13 cellular contexts compared by ENCODE assay signal in the genomic region with DNA sequence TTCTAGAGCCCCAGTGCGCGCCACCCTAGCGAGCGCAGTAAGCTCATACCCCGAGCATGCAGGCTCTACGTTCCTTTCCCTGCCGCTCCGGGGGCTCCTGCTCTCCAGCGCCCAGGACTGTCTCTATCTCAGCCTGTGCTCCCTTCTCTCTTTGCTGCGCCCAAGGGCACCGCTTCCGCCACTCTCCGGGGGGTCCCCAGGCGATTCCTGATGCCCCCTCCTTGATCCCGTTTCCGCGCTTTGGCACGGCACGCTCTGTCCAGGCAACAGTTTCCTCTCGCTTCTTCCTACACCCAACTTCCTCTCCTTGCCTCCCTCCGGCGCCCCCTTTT. TPM values are rescaled to one million over a fixed set of nuclear protein-coding genes. Genes with fewer than 3 reads are reported as not detected.
A peak's percentile ranks its signal among the peaks of the same experiment; 100 is the strongest.
DNase-seq lines count a peak whose midpoint lies in the region; ATAC-seq and TF ChIP-seq lines count a peak whose summit lies in the region.
"Had no signal": no experiment of that assay in that cellular context is flagged by ENCODE, and none has a peak within 500 bp of the region (broad histone marks: within the 10 kb centered on the region; RNA-seq: fewer than 3 reads in every experiment).

No MANE protein-coding gene starts in this region.

- H3K9me3 ChIP-seq in heart right ventricle (no peaks in the 10 kb centered on the region), aorta (ENCODE audit: control insufficient read depth, low read length) (no peaks in the 10 kb centered on the region)

- intact Hi-C loops in Right ventricle myocardium inferior (cut with DNase I): no loop called here
- intact Hi-C loops in cardiac septum (cut with DNase I): no loop called here
- intact Hi-C loops in heart right ventricle (cut with DNase I): loop anchor here in 1 of 10 donors (10.0 kb wide), 1 partner anchor 50 kb away; no protein-coding TSS in a partner anchor
- intact Hi-C loops in aorta (cut with DNase I): no loop called here

- H3K9me3 Mint-ChIP-seq in nephron progenitor cell: peaks cover 4% of the 10 kb centered on the region
- H3K9me3 Mint-ChIP-seq: activated CD4-positive, alpha-beta memory T cell treated with anti-CD3 and anti-CD28 coated beads, Interleukin-2, amount 10 ng/mL, durations not matched to agents 7 days and 5 days had no signal

- TF ChIP-seq CTCF in heart right ventricle (IDR thresholded peaks at IDR 0.05) (no peak), nephron progenitor cell (IDR thresholded peaks at IDR 0.05) (no peak)

- ATAC-seq in Right ventricle myocardium inferior: no peak
- peak in 7 of 8 donors; percentile 11 to 63 (median 34) for ATAC-seq in heart right ventricle
- peak; percentile 15 for ATAC-seq in aorta (ENCODE audit: low FRiP score)
- no peak for ATAC-seq in GM18870 (IDR thresholded peaks at IDR 0.05; ENCODE audit: unreplicated experiment)

- peaks cover 0 to 73% (median 55%) of the 10 kb centered on the region in 7 donors for H3K27me3 ChIP-seq in heart right ventricle
- H3K27me3 ChIP-seq in aorta (ENCODE audit: control insufficient read depth in 1 of 2, insufficient read depth in 2 of 2, low read length in 1 of 2): no peaks in the 10 kb centered on the region

- H3K4me1 ChIP-seq in heart right ventricle (peaks cover 0 to 36% (median 19%) of the 10 kb centered on the region in 9 donors), aorta (ENCODE audit: control insufficient read depth in 1 of 2, insufficient read depth in 2 of 2, low read length in 2 of 2) (no peaks in the 10 kb centered on the region)

- H3K36me3 Mint-ChIP-seq in nephron progenitor cell (ENCODE audit: low read depth): no peaks in the 10 kb centered on the region

- H3K27me3 Mint-ChIP-seq in nephron progenitor cell (ENCODE audit: low read depth, poor library complexity): peaks cover 95% of the 10 kb centered on the region

- H3K36me3 ChIP-seq in heart right ventricle (no peaks in the 10 kb centered on the region), aorta (ENCODE audit: control insufficient read depth in 1 of 2, insufficient read depth in 2 of 2, low read length in 1 of 2) (no peaks in the 10 kb centered on the region)

- H3K4me1 Mint-ChIP-seq in nephron progenitor cell: peaks cover 19% of the 10 kb centered on the region

- DNase-seq in Right ventricle myocardium inferior (ENCODE audit: missing footprints) (peak; percentile 20), cardiac septum (ENCODE audit: low spot score) (no peak), heart right ventricle (no peak), nephron progenitor cell (peak; percentile 36), aorta (peak; percentile 39 to 73), T-helper 9 cell (no peak), NCI-H1092 treated with DMSO at 0.1 percent for 48 hours (lab: John Stamatoyannopoulos, UW) (no peak)
- DNase-seq: activated CD4-positive, alpha-beta memory T cell treated with anti-CD3 and anti-CD28 coated beads, Interleukin-2, amount 10 ng/mL, durations not matched to agents 7 days and 5 days; AML-193; stimulated activated CD4-positive, alpha-beta T cell treated with anti-CD3 and anti-CD28 coated beads, Interleukin-2, amount 100 ng/mL, for 48 hours had no signal

- H3K27ac ChIP-seq in heart right ventricle (peak overlapping the region in 9 of 10 donors; percentile 38 to 88 (median 71)), aorta (ENCODE audit: low read depth in 1 of 2, low read length in 2 of 2) (no peak overlapping the region)

- H3K4me3 ChIP-seq in heart right ventricle (peak overlapping the region; percentile 38 to 69 (median 55)), aorta (ENCODE audit: low read length in 2 of 2) (no peak overlapping the region)

- H3K4me3 Mint-ChIP-seq in nephron progenitor cell: peak overlapping the region; percentile 86
- H3K4me3 Mint-ChIP-seq: activated CD4-positive, alpha-beta memory T cell treated with anti-CD3 and anti-CD28 coated beads, Interleukin-2, amount 10 ng/mL, durations not matched to agents 7 days and 5 days had no signal

- peak overlapping the region; percentile 9 for H3K27ac Mint-ChIP-seq in nephron progenitor cell
- H3K27ac Mint-ChIP-seq: activated CD4-positive, alpha-beta memory T cell treated with anti-CD3 and anti-CD28 coated beads, Interleukin-2, amount 10 ng/mL, durations not matched to agents 7 days and 5 days had no signal

- WGBS in heart right ventricle, 2 donors: 1 to 2% methylated on average over 22 of the region's 22 CpGs
- WGBS in aorta, 2 donors: 1 to 2% methylated on average over 22 of the region's 22 CpGs

RNA-seq across cellular contexts. Expression of gene TMEM233, which starts 0.8 kb away (rescaled TPM):
- total RNA-seq in Right ventricle myocardium inferior (0.22 TPM), cardiac septum (1.2 TPM), heart right ventricle (under 1 TPM in 9 of 10 donors, not detected in 1; 0.10 to 0.92 (median 0.49) TPM), aorta (1 to 10 TPM; 1.0 to 2.5 TPM)
- polyA plus RNA-seq in heart right ventricle (under 1 TPM; 0.15 to 0.36 TPM), aorta (not detected)
- total RNA-seq: activated CD4-positive, alpha-beta memory T cell treated with anti-CD3 and anti-CD28 coated beads, Interleukin-2, amount 10 ng/mL, durations not matched to agents 7 days and 5 days; bronchial epithelial cell had no signal
- polyA plus RNA-seq: keratinocyte had no signal

Comparison
In these comparisons a context has a peak if more than half of its experiments do, and no peak if none do; other contexts are left out.
1. ATAC-seq: peak in heart right ventricle (7 of 8) and aorta (single experiment); none in Right ventricle myocardium inferior (single experiment) and GM18870 (single experiment).
2. DNase-seq: peak in Right ventricle myocardium inferior (single experiment), nephron progenitor cell (single experiment) and aorta (2 of 2); none in cardiac septum (single experiment), heart right ventricle (0 of 2), T-helper 9 cell (single experiment) and NCI-H1092 treated with DMSO at 0.1 percent for 48 hours (single experiment).
3. H3K27ac ChIP-seq: peak in heart right ventricle (9 of 10); none in aorta (0 of 2).
4. H3K4me3 ChIP-seq: peak in heart right ventricle (10 of 10); none in aorta (0 of 2).